ENCODE assay signal across 28 cellular contexts in the genomic region with DNA sequence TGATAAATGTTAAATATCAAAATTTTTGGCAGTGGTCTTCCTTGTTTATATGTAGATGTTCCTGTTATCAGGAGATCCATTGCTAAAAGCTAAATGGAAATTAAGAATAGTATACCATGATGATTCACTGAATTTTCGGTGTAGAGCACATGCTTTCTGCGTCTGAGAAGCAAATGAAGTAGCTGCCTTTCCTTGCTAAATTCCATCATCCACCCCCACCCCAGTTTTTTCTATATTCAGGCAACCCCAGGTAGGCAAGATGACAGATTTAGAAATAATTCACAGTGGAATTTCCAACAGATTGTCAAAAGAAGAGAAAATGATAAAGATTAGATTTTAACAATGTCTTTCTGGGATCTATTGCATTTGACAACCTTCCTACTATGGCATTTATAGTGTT.
"Had no signal": no experiment of that assay in that cellular context is flagged by ENCODE, and none has a peak within 500 bp of the region (broad histone marks: within the 10 kb centered on the region; RNA-seq: fewer than 3 reads in every experiment).

No MANE protein-coding gene starts in this region.

- DNase-seq: activated effector memory CD4-positive, alpha-beta T cell treated with anti-CD3 and anti-CD28 coated beads, Interleukin-2, amount 50 U/mL, for 16 hours; activated effector memory CD4-positive, alpha-beta T cell treated with Interleukin-2 at 50 U/mL for 16 hours; activated gamma-delta T cell; activated gamma-delta T cell treated with Interleukin-2 at 50 U/mL for 16 hours; activated naive CD4-positive, alpha-beta T cell; activated naive CD4-positive, alpha-beta T cell treated with anti-CD3 and anti-CD28 coated beads for 36 hours; activated naive CD4-positive, alpha-beta T cell treated with anti-CD3 and anti-CD28 coated beads, Interleukin-2, amount 10 ng/mL, durations not matched to agents 7 days and 5 days; activated naive CD4-positive, alpha-beta T cell treated with anti-CD3 and anti-CD28 coated beads, Interleukin-2, amount 50 U/mL, for 16 hours; activated naive CD4-positive, alpha-beta T cell treated with Interleukin-2 at 50 U/mL for 16 hours; activated naive CD8-positive, alpha-beta T cell treated with anti-CD3 and anti-CD28 coated beads for 36 hours; activated naive CD8-positive, alpha-beta T cell treated with anti-CD3 and anti-CD28 coated beads, Interleukin-2, amount 10 ng/mL, durations not matched to agents 7 days and 5 days; activated naive CD8-positive, alpha-beta T cell treated with anti-CD3 and anti-CD28 coated beads, Interleukin-2, amount 50 U/mL, for 24 hours; activated T-cell treated with anti-CD3 and anti-CD28 coated beads, Interleukin-2, amount 50 U/mL, for 1 hour; activated T-cell treated with anti-CD3 and anti-CD28 coated beads, Interleukin-2, amount 50 U/mL, for 24 hours; activated T-cell treated with anti-CD3 and anti-CD28 coated beads, Interleukin-2, amount 50 U/mL, for 4 hours; activated T-cell treated with anti-CD3 and anti-CD28 coated beads, Interleukin-2, amount 50 U/mL, for 48 hours; activated T-cell treated with anti-CD3 and anti-CD28 coated beads, Interleukin-2, amount 50 U/mL, for 72 hours; adrenal gland; amniotic stem cell; amygdala; anterior cingulate cortex; aorta; body of pancreas; brain microvascular endothelial cell; central memory CD4-positive, alpha-beta T cell; cerebellar nuclear complex had no signal

- ATAC-seq: activated naive CD4-positive, alpha-beta T cell treated with anti-CD3 and anti-CD28 coated beads, Interleukin-2, amount 50 U/mL, for 72 hours; activated naive CD8-positive, alpha-beta T cell treated with anti-CD3 and anti-CD28 coated beads, Interleukin-2, amount 50 U/mL, for 24 hours; activated T-cell treated with anti-CD3 and anti-CD28 coated beads, Interleukin-2, amount 50 U/mL, for 4 hours; activated T-cell treated with anti-CD3 and anti-CD28 coated beads, Interleukin-2, amount 50 U/mL, for 72 hours; activated T-helper 17 cell treated with anti-CD3 and anti-CD28 coated beads, Interleukin-2, amount 50 U/mL, for 72 hours; body of pancreas had no signal
